19 cellular contexts compared by ENCODE assay signal in the genomic region with DNA sequence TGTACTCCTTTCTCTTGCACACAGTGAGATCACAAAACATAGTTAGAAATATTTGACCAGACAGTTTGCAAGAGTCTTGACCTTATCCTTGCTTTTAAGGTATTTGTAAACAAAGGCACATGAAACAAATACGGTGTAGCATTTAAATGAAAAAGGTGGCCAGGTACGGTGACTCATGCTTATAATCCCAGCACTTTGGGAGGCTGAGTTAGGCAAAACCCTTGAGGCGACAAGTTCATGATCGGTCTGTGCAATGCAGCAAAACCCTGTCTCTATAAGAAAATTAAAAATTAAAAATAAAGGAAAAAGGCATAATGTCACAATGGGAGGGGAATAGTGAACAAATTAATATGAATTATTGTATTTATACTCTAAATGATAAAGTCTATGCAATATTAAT.
DNase-seq lines count a peak whose midpoint lies in the region; ATAC-seq, FAIRE-seq and TF ChIP-seq lines count a peak whose summit lies in the region.
"Had no signal": no experiment of that assay in that cellular context is flagged by ENCODE, and none has a peak within 500 bp of the region (broad histone marks: within the 10 kb centered on the region; RNA-seq: fewer than 3 reads in every experiment).

No MANE protein-coding gene starts in this region.

- no peak overlapping the region for H3K27ac ChIP-seq in PC-3 (ENCODE audit: low read length)
- no peak overlapping the region for H3K27ac ChIP-seq in H1 (ENCODE audit: low read depth, low read length)
- H3K27ac ChIP-seq in vagina: no peak overlapping the region
- H3K27ac ChIP-seq in ovary: no peak overlapping the region
- H3K27ac ChIP-seq: BLaER1 treated with 17β-estradiol and CSF1 and Interleukin-3, amounts not matched to agents 10 nM and 100 nM had no signal

- intact Hi-C loops in PC-3 (cut with micrococcal nuclease): no loop called here
- intact Hi-C loops in vagina (cut with DNase I): no loop called here
- intact Hi-C loops in ovary (cut with DNase I): no loop called here

- no peak overlapping the region for H4K91ac ChIP-seq in H1 (replicated peaks; ENCODE audit: insufficient read length, low read length)

- no peak overlapping the region for H3K14ac ChIP-seq in H1 (ENCODE audit: insufficient read length)

- no peak overlapping the region for H3K4ac ChIP-seq in H1 (replicated peaks; ENCODE audit: insufficient read length, low read depth, low read length)

- no peaks in the 10 kb centered on the region; the same call in 1 of the 2 replicates for H3K23me2 ChIP-seq in H1 (ENCODE audit: low read depth, low read length)

- H3K4me3 ChIP-seq in PC-3 (ENCODE audit: low read length) (no peak overlapping the region), H1 (ENCODE audit: extremely low read depth in 1 of 4, insufficient read depth in 2 of 4, low read depth in 3 of 4, low read length in 4 of 4) (no peak overlapping the region), vagina (no peak overlapping the region), ovary (no peak overlapping the region)
- H3K4me3 ChIP-seq: BLaER1 treated with 17β-estradiol and CSF1 and Interleukin-3, amounts not matched to agents 10 nM and 100 nM; GM12878; HAP-1; K562 had no signal

- no peak overlapping the region for H2BK120ac ChIP-seq in H1 (replicated peaks; ENCODE audit: low read depth, low read length)

- no peak for TF ChIP-seq EP300 in H1 (IDR thresholded peaks at IDR 0.05; ENCODE audit: borderline replicate concordance in 1 of 2, low read depth in 2 of 2, low read length in 2 of 2)
- TF ChIP-seq EP300 in ovary (IDR thresholded peaks at IDR 0.05): no peak

- H3K4me3 Mint-ChIP-seq in endothelial cell (ENCODE audit: unreplicated experiment): no peak overlapping the region
- H3K4me3 Mint-ChIP-seq: B cell; CD4-positive, CD25-positive, alpha-beta regulatory T cell; CD8-positive, alpha-beta memory T cell had no signal

- CTCF ChIA-PET in PC-3 (lab: Charles Lee) (no interaction called here), H1 (lab: Charles Lee; ENCODE audit: partially characterized antibody) (interaction anchor here (1.0 kb wide), 1 partner anchor 11 kb away, joined by 4 read pairs; no protein-coding TSS in a partner anchor)

- H4K20me1 ChIP-seq in PC-3 (ENCODE audit: low read length): no peaks in the 10 kb centered on the region
- H4K20me1 ChIP-seq in H1 (replicated peaks in 1 of 2; ENCODE audit: control insufficient read depth in 1 of 2, insufficient read depth in 2 of 2, low read length in 2 of 2): no peaks in the 10 kb centered on the region
- H4K20me1 ChIP-seq: BLaER1 treated with 17β-estradiol and CSF1 and Interleukin-3, amounts not matched to agents 10 nM and 100 nM had no signal

- TF ChIP-seq POLR2A in H1 (IDR thresholded peaks at IDR 0.05; ENCODE audit: control extremely low read depth in 1 of 2, low read depth in 2 of 2, low read length in 2 of 2): no peak
- no peak for TF ChIP-seq POLR2A in vagina (IDR thresholded peaks at IDR 0.05)
- TF ChIP-seq POLR2A in ovary (IDR thresholded peaks at IDR 0.05): no peak

- H3K36me3 ChIP-seq in PC-3 (ENCODE audit: low read depth, low read length): no peaks in the 10 kb centered on the region
- no peaks in the 10 kb centered on the region for H3K36me3 ChIP-seq in H1 (ENCODE audit: control insufficient read depth in 2 of 4, insufficient read depth in 4 of 4, low read length in 3 of 4)
- H3K36me3 ChIP-seq in vagina: no peaks in the 10 kb centered on the region
- no peaks in the 10 kb centered on the region for H3K36me3 ChIP-seq in ovary
- H3K36me3 ChIP-seq: BLaER1 treated with 17β-estradiol and CSF1 and Interleukin-3, amounts not matched to agents 10 nM and 100 nM; HAP-1 had no signal

- H3K27me3 ChIP-seq in PC-3 (ENCODE audit: low read length) (no peaks in the 10 kb centered on the region), H1 (replicated peaks in 1 of 4; ENCODE audit: control insufficient read depth in 3 of 4, extremely low read depth in 1 of 4, insufficient read depth in 3 of 4, low read length in 3 of 4) (peaks cover 0 to 1% (median 0%) of the 10 kb centered on the region in 4 experiments; a peak in 1 of 7 replicates), vagina (no peaks in the 10 kb centered on the region), ovary (no peaks in the 10 kb centered on the region)
- H3K27me3 ChIP-seq: BLaER1 treated with 17β-estradiol and CSF1 and Interleukin-3, amounts not matched to agents 10 nM and 100 nM had no signal

- WGBS in H1 (ENCODE audit: extremely low coverage in 1 of 2, insufficient coverage in 1 of 2, insufficient read length in 1 of 2, insufficient replicate concordance in 2 of 2, low coverage in 1 of 2, low lambda C conversion rate in 2 of 2, missing lambda C conversion rate in 1 of 2), 2 experiments: 81% methylated on average over 4 of the region's 4 CpGs; no CpG with 5 or more reads in 1 of the 2 experiments
- WGBS in ovary, 3 donors: 81 to 89% (median 84%) methylated on average over 4 of the region's 4 CpGs

- H3K4me2 ChIP-seq in PC-3 (ENCODE audit: low read length) (no peak overlapping the region), H1 (ENCODE audit: insufficient read depth in 1 of 2, low read depth in 2 of 2, low read length in 2 of 2) (no peak overlapping the region)
- H3K4me2 ChIP-seq: BLaER1 treated with 17β-estradiol and CSF1 and Interleukin-3, amounts not matched to agents 10 nM and 100 nM had no signal

- H3K27ac Mint-ChIP-seq in endothelial cell (ENCODE audit: unreplicated experiment): no peak overlapping the region
- H3K27ac Mint-ChIP-seq: B cell; CD4-positive, CD25-positive, alpha-beta regulatory T cell; CD8-positive, alpha-beta memory T cell had no signal

- H2BK15ac ChIP-seq in H1 (ENCODE audit: low read length): no peak overlapping the region

- no peak overlapping the region for H2BK12ac ChIP-seq in H1 (ENCODE audit: low read depth, low read length)

- no peaks in the 10 kb centered on the region for H3K9me3 Mint-ChIP-seq in endothelial cell (ENCODE audit: unreplicated experiment)

- no peak overlapping the region for H2BK20ac ChIP-seq in H1 (ENCODE audit: low read length)

- ATAC-seq in PC-3: no peak
- ATAC-seq: GM12878, K562 had no signal

- H3K79me1 ChIP-seq in H1 (ENCODE audit: low read depth, low read length): no peaks in the 10 kb centered on the region

- no peak overlapping the region for H3K23ac ChIP-seq in H1 (ENCODE audit: insufficient read length)

- no peaks in the 10 kb centered on the region for H3K27me3 Mint-ChIP-seq in endothelial cell (ENCODE audit: unreplicated experiment)
- H3K27me3 Mint-ChIP-seq: B cell; CD4-positive, CD25-positive, alpha-beta regulatory T cell had no signal

- H2AFZ ChIP-seq in PC-3 (ENCODE audit: low read length) (no peak overlapping the region), H1 (ENCODE audit: low read length) (no peak overlapping the region)

- no peak overlapping the region for H2BK5ac ChIP-seq in H1 (ENCODE audit: low read depth, low read length)

- H4K8ac ChIP-seq in H1 (ENCODE audit: extremely low read depth, insufficient read depth, low read length): no peak overlapping the region

- H3K18ac ChIP-seq in H1 (ENCODE audit: extremely low read depth, low read length): no peak overlapping the region

- H2AK5ac ChIP-seq in H1 (ENCODE audit: low read depth, low read length): no peak overlapping the region

- H3F3A ChIP-seq in PC-3 (ENCODE audit: low read length, unreplicated experiment): no peaks in the 10 kb centered on the region

- POLR2A ChIA-PET in PC-3 (lab: Charles Lee; ENCODE audit: unreplicated experiment) (no interaction called here), H1 (lab: Charles Lee; ENCODE audit: partially characterized antibody) (no interaction called here)

- no TSS peak for BruUV-seq in PC-3 (replicated peaks; lab: Mats Ljungman, UMichigan)

- H3K9ac ChIP-seq in PC-3 (ENCODE audit: low read length) (no peak overlapping the region), H1 (replicated peaks in 1 of 4; ENCODE audit: extremely low read depth in 1 of 4, low read depth in 3 of 4, low read length in 3 of 4) (no peak overlapping the region)
- H3K9ac ChIP-seq: BLaER1 treated with 17β-estradiol and CSF1 and Interleukin-3, amounts not matched to agents 10 nM and 100 nM had no signal

- no peak for TF ChIP-seq CTCF in PC-3 (conservative IDR thresholded peaks at IDR 0.05; ENCODE audit: low read depth, low read length)
- TF ChIP-seq CTCF in H1 (IDR thresholded peaks at IDR 0.05; ENCODE audit: control extremely low read depth in 1 of 3, insufficient read depth in 1 of 3, low read depth in 1 of 3, low read length in 3 of 3): no peak
- no peak for TF ChIP-seq CTCF in vagina (IDR thresholded peaks at IDR 0.05)
- TF ChIP-seq CTCF in endothelial cell (IDR thresholded peaks at IDR 0.05; ENCODE audit: unreplicated experiment): no peak
- no peak for TF ChIP-seq CTCF in ovary (IDR thresholded peaks at IDR 0.05)

- no peaks in the 10 kb centered on the region for H3K36me3 Mint-ChIP-seq in endothelial cell (ENCODE audit: low read depth, unreplicated experiment)
- H3K36me3 Mint-ChIP-seq: CD4-positive, CD25-positive, alpha-beta regulatory T cell; CD8-positive, alpha-beta memory T cell had no signal

- TF ChIP-seq RAD21 in H1 (IDR thresholded peaks at IDR 0.05 in 1 of 2, conservative IDR thresholded peaks at IDR 0.05 in 1 of 2; ENCODE audit: low read depth in 2 of 2, low read length in 2 of 2): no peak

- H3K79me2 ChIP-seq in PC-3 (ENCODE audit: low read length) (no peaks in the 10 kb centered on the region), H1 (ENCODE audit: control insufficient read depth in 1 of 2, insufficient read depth in 2 of 2, low read length in 2 of 2) (no peaks in the 10 kb centered on the region)

- H3K4me1 ChIP-seq in PC-3 (ENCODE audit: insufficient read depth, low read length) (no peaks in the 10 kb centered on the region), H1 (replicated peaks in 1 of 4; ENCODE audit: control insufficient read depth in 3 of 4, insufficient read depth in 4 of 4, low read length in 3 of 4) (no peaks in the 10 kb centered on the region), vagina (no peaks in the 10 kb centered on the region), ovary (ENCODE audit: insufficient read depth) (no peaks in the 10 kb centered on the region)
- H3K4me1 ChIP-seq: BLaER1 treated with 17β-estradiol and CSF1 and Interleukin-3, amounts not matched to agents 10 nM and 100 nM had no signal

- H3K9me2 ChIP-seq in PC-3 (replicated peaks; ENCODE audit: low read length): no peaks in the 10 kb centered on the region

- no peak overlapping the region for H4K5ac ChIP-seq in H1 (ENCODE audit: insufficient read length, low read depth, low read length)

- no peaks in the 10 kb centered on the region for H3K9me3 ChIP-seq in PC-3 (ENCODE audit: low read length)
- H3K9me3 ChIP-seq in H1 (ENCODE audit: insufficient read depth in 2 of 2, low read depth in 1 of 2, low read length in 1 of 2): no peaks in the 10 kb centered on the region
- H3K9me3 ChIP-seq in vagina: no peaks in the 10 kb centered on the region
- H3K9me3 ChIP-seq in ovary: no peaks in the 10 kb centered on the region
- H3K9me3 ChIP-seq: BLaER1 treated with 17β-estradiol and CSF1 and Interleukin-3, amounts not matched to agents 10 nM and 100 nM; HAP-1 had no signal

- DNase-seq in DMS53 (lab: John Stamatoyannopoulos, UW) (peak; percentile 60), PC-3 (peak; percentile 9), H1 (ENCODE audit: low read depth in 1 of 2, low spot score in 2 of 2) (no peak), renal cortical epithelial cell (ENCODE audit: low read depth) (peak; percentile 9), vagina (ENCODE audit: extremely low spot score in 2 of 2) (no peak), endothelial cell (ENCODE audit: low spot score) (no peak), ovary (no peak)
- DNase-seq: CD4-positive, CD25-positive, alpha-beta regulatory T cell; CD8-positive, alpha-beta memory T cell; COR-L47; DND-41; EL; IMR-90 had no signal

- no peaks in the 10 kb centered on the region for H3K4me1 Mint-ChIP-seq in endothelial cell (ENCODE audit: unreplicated experiment)
- H3K4me1 Mint-ChIP-seq: B cell; CD8-positive, alpha-beta memory T cell had no signal

- no peak for FAIRE-seq in H1 (lab: Jason Lieb, UNC)
- FAIRE-seq: GM12878, HTR-8/SVneo, K562 had no signal

- H3K56ac ChIP-seq in H1 (replicated peaks; ENCODE audit: insufficient read length, low read depth, low read length): no peak overlapping the region

Comparison
In these comparisons a context has a peak if more than half of its experiments do, and no peak if none do; other contexts are left out.
1. DNase-seq: peak in DMS53 (single experiment), PC-3 (single experiment) and renal cortical epithelial cell (single experiment); none in H1 (0 of 2), vagina (0 of 2), endothelial cell (single experiment) and ovary (0 of 5).